ENCODE assay signal across 9 cellular contexts in the genomic region with DNA sequence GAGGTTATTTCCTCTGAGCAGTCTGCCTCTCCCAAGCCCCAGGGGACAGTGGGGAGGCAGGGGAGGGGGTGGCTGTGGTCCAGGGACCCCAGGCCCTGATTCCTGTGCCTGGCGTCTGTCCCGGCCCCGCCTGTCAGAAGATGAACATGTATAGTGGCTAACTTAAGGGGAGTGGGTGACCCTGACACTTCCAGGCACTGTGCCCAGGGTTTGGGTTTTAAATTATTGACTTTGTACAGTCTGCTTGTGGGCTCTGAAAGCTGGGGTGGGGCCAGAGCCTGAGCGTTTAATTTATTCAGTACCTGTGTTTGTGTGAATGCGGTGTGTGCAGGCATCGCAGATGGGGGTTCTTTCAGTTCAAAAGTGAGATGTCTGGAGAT. TPM values are rescaled to one million over a fixed set of nuclear protein-coding genes. Genes with fewer than 3 reads are reported as not detected.
DNase-seq lines count a peak whose midpoint lies in the region; ATAC-seq, FAIRE-seq and TF ChIP-seq lines count a peak whose summit lies in the region.
"Had no signal": no experiment of that assay in that cellular context is flagged by ENCODE, and none has a peak within 500 bp of the region (broad histone marks: within the 10 kb centered on the region; RNA-seq: fewer than 3 reads in every experiment).

No MANE protein-coding gene starts in this region.

- TF ChIP-seq POLR2A in GM12892 (IDR thresholded peaks at IDR 0.05; ENCODE audit: low read depth, low read length) = no peak; the same call in 1 of the 2 replicates

- no peaks in the 10 kb centered on the region for H3K9me3 ChIP-seq in left lung

- H3K9me3 Mint-ChIP-seq in activated CD4-positive, alpha-beta T cell treated with anti-CD3 and anti-CD28 coated beads for 36 hours (ENCODE audit: low read depth) = no peaks in the 10 kb centered on the region
- no peaks in the 10 kb centered on the region for H3K9me3 Mint-ChIP-seq in activated naive CD8-positive, alpha-beta T cell treated with anti-CD3 and anti-CD28 coated beads for 36 hours

- FAIRE-seq in GM12892 (lab: Jason Lieb, UNC) = no peak
- FAIRE-seq: H1 had no signal

- H3K4me1 ChIP-seq in left lung = peaks cover 39 to 77% of the 10 kb centered on the region in 2 donors

- DNase-seq in activated CD4-positive, alpha-beta T cell treated with anti-CD3 and anti-CD28 coated beads for 36 hours = peak; percentile 6
- no peak for DNase-seq in activated CD4-positive, alpha-beta T cell treated with anti-CD3 and anti-CD28 coated beads, Interleukin-2, amount 50 U/mL, for 48 hours
- no peak for DNase-seq in activated naive CD8-positive, alpha-beta T cell treated with anti-CD3 and anti-CD28 coated beads for 36 hours
- DNase-seq in left lung (peak in 1 of 2 donors; percentile 34), substantia nigra (lab: John Stamatoyannopoulos, UW) (no peak), NCI-H1092 treated with DMSO at 0.1 percent for 48 hours (lab: John Stamatoyannopoulos, UW) (no peak), GM12892 (ENCODE audit: insufficient read length) (no peak)

- POLR2A ChIA-PET in activated CD4-positive, alpha-beta T cell treated with anti-CD3 and anti-CD28 coated beads for 36 hours (lab: Charles Lee) = interaction anchor here (1.4 to 4.7 kb wide), 3 partner anchors 8 to 29 kb away, joined by 3 to 46 read pairs (median 21); no protein-coding TSS in a partner anchor

- peaks cover 33% of the 10 kb centered on the region for H3K36me3 Mint-ChIP-seq in activated CD4-positive, alpha-beta T cell treated with anti-CD3 and anti-CD28 coated beads for 36 hours (ENCODE audit: low read depth)
- H3K36me3 Mint-ChIP-seq in activated naive CD8-positive, alpha-beta T cell treated with anti-CD3 and anti-CD28 coated beads for 36 hours = peaks cover 36% of the 10 kb centered on the region

- peak overlapping the region; percentile 71 to 100 for H3K4me3 ChIP-seq in left lung

- no peaks in the 10 kb centered on the region for H3K27me3 ChIP-seq in left lung

- peaks cover 41% of the 10 kb centered on the region for H3K4me1 Mint-ChIP-seq in activated CD4-positive, alpha-beta T cell treated with anti-CD3 and anti-CD28 coated beads for 36 hours
- peaks cover 35% of the 10 kb centered on the region for H3K4me1 Mint-ChIP-seq in activated naive CD8-positive, alpha-beta T cell treated with anti-CD3 and anti-CD28 coated beads for 36 hours

- TF ChIP-seq CTCF in left lung (IDR thresholded peaks at IDR 0.05) = no peak

- no peak for ATAC-seq in activated CD4-positive, alpha-beta T cell treated with anti-CD3 and anti-CD28 coated beads for 36 hours
- ATAC-seq in left lung (no peak), GM19463 (IDR thresholded peaks at IDR 0.05; ENCODE audit: unreplicated experiment) (no peak)

- CTCF ChIA-PET in activated CD4-positive, alpha-beta T cell treated with anti-CD3 and anti-CD28 coated beads for 36 hours (lab: Charles Lee) = interaction anchor here (2.7 kb wide), 1 partner anchor 33 kb away, joined by 19 read pairs; no protein-coding TSS in a partner anchor

- peak overlapping the region; percentile 85 for H3K27ac Mint-ChIP-seq in activated CD4-positive, alpha-beta T cell treated with anti-CD3 and anti-CD28 coated beads for 36 hours
- peak overlapping the region; percentile 88 for H3K27ac Mint-ChIP-seq in activated naive CD8-positive, alpha-beta T cell treated with anti-CD3 and anti-CD28 coated beads for 36 hours

- H3K27ac ChIP-seq in left lung (peak overlapping the region; percentile 95 to 97), substantia nigra (ENCODE audit: low read depth, low read length, poor library complexity, severe bottlenecking) (peak overlapping the region; percentile 92)

- intact Hi-C loops in activated CD4-positive, alpha-beta T cell treated with anti-CD3 and anti-CD28 coated beads for 36 hours (cut with DNase I, micrococcal nuclease) = loop anchor here (2.0 to 5.0 kb wide), 6 partner anchors 13 to 659 kb away; a partner anchor contains a TSS
- intact Hi-C loops in left lung (cut with DNase I) = no loop called here

- peaks cover 0 to 50% of the 10 kb centered on the region in 2 donors for H3K36me3 ChIP-seq in left lung

- peak overlapping the region; percentile 93 for H3K4me3 Mint-ChIP-seq in activated CD4-positive, alpha-beta T cell treated with anti-CD3 and anti-CD28 coated beads for 36 hours
- peak overlapping the region; percentile 92 for H3K4me3 Mint-ChIP-seq in activated naive CD8-positive, alpha-beta T cell treated with anti-CD3 and anti-CD28 coated beads for 36 hours

- H3K27me3 Mint-ChIP-seq in activated CD4-positive, alpha-beta T cell treated with anti-CD3 and anti-CD28 coated beads for 36 hours = no peaks in the 10 kb centered on the region
- no peaks in the 10 kb centered on the region for H3K27me3 Mint-ChIP-seq in activated naive CD8-positive, alpha-beta T cell treated with anti-CD3 and anti-CD28 coated beads for 36 hours

RNA-seq across cellular contexts. Expression of a gene that starts 3.1 kb away (rescaled TPM):
- total RNA-seq in activated CD4-positive, alpha-beta T cell treated with anti-CD3 and anti-CD28 coated beads for 36 hours = 100 to 1,000 TPM; 127 to 165 TPM
- total RNA-seq in activated naive CD8-positive, alpha-beta T cell treated with anti-CD3 and anti-CD28 coated beads for 36 hours = 100 to 1,000 TPM; 134 to 137 TPM
- 100 to 1,000 TPM in 1 of 2 donors, 10 to 100 TPM in 1; 80.6 to 129 TPM for total RNA-seq in left lung
- 17.4 TPM for polyA plus RNA-seq in GM12892 (2012; ENCODE audit: missing spikeins)

RNA-seq across cellular contexts. Expression of a gene that starts 45.2 kb away (rescaled TPM):
- total RNA-seq in activated CD4-positive, alpha-beta T cell treated with anti-CD3 and anti-CD28 coated beads for 36 hours = 10 to 100 TPM; 15.2 to 16.4 TPM
- total RNA-seq in activated naive CD8-positive, alpha-beta T cell treated with anti-CD3 and anti-CD28 coated beads for 36 hours = 10 to 100 TPM; 32.6 to 34.8 TPM
- 10 to 100 TPM; 59.7 to 79.7 TPM for total RNA-seq in left lung
- 16.7 TPM for polyA plus RNA-seq in GM12892 (2012; ENCODE audit: missing spikeins)

RNA-seq across cellular contexts. Expression of a gene that starts 45.4 kb away (rescaled TPM):
- 10 to 100 TPM; 13.6 to 13.7 TPM for total RNA-seq in activated CD4-positive, alpha-beta T cell treated with anti-CD3 and anti-CD28 coated beads for 36 hours
- total RNA-seq in activated naive CD8-positive, alpha-beta T cell treated with anti-CD3 and anti-CD28 coated beads for 36 hours = 10 to 100 TPM; 14.5 to 15.2 TPM
- total RNA-seq in left lung = 10 to 100 TPM; 29.4 to 35.2 TPM
- 4.9 TPM for polyA plus RNA-seq in GM12892 (2012; ENCODE audit: missing spikeins)

RNA-seq across cellular contexts. Expression of a gene that starts 48.9 kb away (rescaled TPM):
- total RNA-seq in activated CD4-positive, alpha-beta T cell treated with anti-CD3 and anti-CD28 coated beads for 36 hours = under 1 TPM; 0.16 TPM
- not detected for total RNA-seq in activated naive CD8-positive, alpha-beta T cell treated with anti-CD3 and anti-CD28 coated beads for 36 hours
- not detected for total RNA-seq in left lung
- polyA plus RNA-seq in GM12892 (2012; ENCODE audit: missing spikeins) = 0.08 TPM

Comparison
In these comparisons a context has a peak if more than half of its experiments do, and no peak if none do; other contexts are left out.
1. intact Hi-C loops: an anchor here in activated CD4-positive, alpha-beta T cell treated with anti-CD3 and anti-CD28 coated beads for 36 hours (2.0 to 5.0 kb wide); none called in left lung.